Comparison of ENCODE assay signal across 9 cellular contexts in the genomic region with DNA sequence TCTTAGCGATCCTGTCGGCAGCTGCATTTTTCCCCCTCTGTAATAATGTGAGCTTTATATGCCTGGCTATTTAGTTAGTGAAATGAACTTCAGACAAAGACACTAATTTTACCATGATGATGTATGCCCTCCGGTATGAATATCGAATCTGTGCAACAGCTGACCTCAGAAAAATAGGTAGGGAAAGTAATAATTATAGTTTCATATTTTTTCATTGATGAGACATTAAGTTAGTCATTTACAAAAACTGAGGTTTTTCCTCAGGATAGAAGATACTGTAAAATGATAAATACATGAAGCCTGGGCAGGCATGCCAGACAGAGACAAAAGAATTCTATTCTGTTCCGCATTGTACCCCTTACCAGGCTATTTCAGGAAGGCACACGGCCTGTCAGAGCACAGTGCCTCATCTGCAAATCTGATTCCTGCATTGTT.
DNase-seq lines count a peak whose midpoint lies in the region; ATAC-seq and TF ChIP-seq lines count a peak whose summit lies in the region.
"Had no signal": no experiment of that assay in that cellular context is flagged by ENCODE, and none has a peak within 500 bp of the region (broad histone marks: within the 10 kb centered on the region; RNA-seq: fewer than 3 reads in every experiment).

No MANE protein-coding gene starts in this region.

- H3K18ac ChIP-seq in mesendoderm (ENCODE audit: low read length): peak overlapping the region; percentile 51

- intact Hi-C loops in upper lobe of right lung (cut with DNase I): no loop called here

- H2AK5ac ChIP-seq in mesendoderm (ENCODE audit: low read length): no peak overlapping the region

- DNase-seq in coronary artery (ENCODE audit: low spot score) (no peak), mesendoderm (no peak), upper lobe of right lung (no peak)
- DNase-seq in activated CD8-positive, alpha-beta memory T cell treated with anti-CD3 and anti-CD28 coated beads for 24 hours: no peak
- DNase-seq in effector CD8-positive, alpha-beta T cell (lab: John Stamatoyannopoulos, UW): no peak
- DNase-seq: activated CD4-positive, alpha-beta memory T cell treated with anti-CD3 and anti-CD28 coated beads for 36 hours; NCI-H345 had no signal

- no peak overlapping the region for H4K8ac ChIP-seq in mesendoderm (ENCODE audit: low read depth, low read length)

- H3K27me3 ChIP-seq in HUES48 (ENCODE audit: control insufficient read depth, insufficient read depth, low read length) (no peaks in the 10 kb centered on the region), mesendoderm (ENCODE audit: insufficient read depth, low read length, poor library complexity) (no peaks in the 10 kb centered on the region), upper lobe of right lung (no peaks in the 10 kb centered on the region)

- no peak for TF ChIP-seq CTCF in coronary artery (IDR thresholded peaks at IDR 0.05)
- no peak for TF ChIP-seq CTCF in upper lobe of right lung (IDR thresholded peaks at IDR 0.05)

- H2BK15ac ChIP-seq in mesendoderm (replicated peaks; ENCODE audit: low read depth): peak overlapping the region; percentile 98

- no peaks in the 10 kb centered on the region for H3K36me3 ChIP-seq in HUES48 (ENCODE audit: control insufficient read depth, insufficient read depth, low read length)
- no peaks in the 10 kb centered on the region for H3K36me3 ChIP-seq in mesendoderm (ENCODE audit: control insufficient read depth, insufficient read depth, low read length)
- H3K36me3 ChIP-seq in upper lobe of right lung: no peaks in the 10 kb centered on the region

- peak overlapping the region; percentile 95 for H3K27ac ChIP-seq in HUES48 (ENCODE audit: low read depth, low read length)
- peak overlapping the region; percentile 85 to 90 for H3K27ac ChIP-seq in coronary artery
- peak overlapping the region; percentile 60 for H3K27ac ChIP-seq in mesendoderm (ENCODE audit: low read depth, low read length)
- peak overlapping the region; percentile 85 for H3K27ac ChIP-seq in upper lobe of right lung

- peaks cover 54% of the 10 kb centered on the region for H3K4me1 ChIP-seq in HUES48 (ENCODE audit: control insufficient read depth, insufficient read depth, low read length)
- H3K4me1 ChIP-seq in mesendoderm (ENCODE audit: control insufficient read depth, low read depth, low read length): peaks cover 11% of the 10 kb centered on the region
- H3K4me1 ChIP-seq in upper lobe of right lung: peaks cover 15% of the 10 kb centered on the region

- no peak overlapping the region for H3K4ac ChIP-seq in mesendoderm (ENCODE audit: low read depth, low read length)

- no peaks in the 10 kb centered on the region for H3K9me3 ChIP-seq in HUES48 (ENCODE audit: control insufficient read depth, insufficient read depth, low read length)
- H3K9me3 ChIP-seq in upper lobe of right lung: no peaks in the 10 kb centered on the region

- no peak overlapping the region for H3K4me2 ChIP-seq in mesendoderm (ENCODE audit: low read length)

- H4K5ac ChIP-seq in mesendoderm (ENCODE audit: low read length): no peak overlapping the region

- H3K79me2 ChIP-seq in mesendoderm (ENCODE audit: control insufficient read depth, insufficient read depth, low read length): no peaks in the 10 kb centered on the region

- ATAC-seq in upper lobe of right lung: no peak
- ATAC-seq in HG03039 (IDR thresholded peaks at IDR 0.05; ENCODE audit: unreplicated experiment): no peak

- no peak overlapping the region for H3K56ac ChIP-seq in mesendoderm (ENCODE audit: low read length)

- H3K9ac ChIP-seq in HUES48 (ENCODE audit: low read depth, low read length): peak overlapping the region; percentile 71
- H3K9ac ChIP-seq in mesendoderm (ENCODE audit: low read length): no peak overlapping the region

- H3K4me3 ChIP-seq in HUES48 (ENCODE audit: low read depth, low read length) (peak overlapping the region; percentile 18; the same call in 1 of the 2 replicates), coronary artery (peak overlapping the region; percentile 29), mesendoderm (ENCODE audit: low read length) (no peak overlapping the region), upper lobe of right lung (no peak overlapping the region)

- H3K79me1 ChIP-seq in mesendoderm (ENCODE audit: low read length): no peaks in the 10 kb centered on the region

- no peak overlapping the region for H2BK5ac ChIP-seq in mesendoderm (ENCODE audit: low read length)

- WGBS in mesendoderm (ENCODE audit: extremely low coverage, insufficient coverage, low lambda C conversion rate): no CpG with 5 or more reads among the region's 6 CpGs

- no peak overlapping the region for H2BK120ac ChIP-seq in mesendoderm (ENCODE audit: low read depth, low read length)

- no peak overlapping the region for H3K23ac ChIP-seq in mesendoderm (ENCODE audit: low read length)

Comparison
In these comparisons a context has a peak if more than half of its experiments do, and no peak if none do; other contexts are left out.
1. H3K4me3 ChIP-seq: peak in HUES48 (single experiment) and coronary artery (single experiment); none in mesendoderm (single experiment) and upper lobe of right lung (single experiment).
2. Peak in every context shown above with its lines, with median percentiles within 50 percentile points of each other: H3K27ac ChIP-seq.